Comparison of ENCODE assay signal across 20 cellular contexts in genomic region chr3:108669211-108669610, GRCh38.
DNase-seq lines count a peak whose midpoint lies in the region; ATAC-seq, FAIRE-seq and TF ChIP-seq lines count a peak whose summit lies in the region.
"Had no signal": no experiment of that assay in that cellular context is flagged by ENCODE, and none has a peak within 500 bp of the region (broad histone marks: within the 10 kb centered on the region; RNA-seq: fewer than 3 reads in every experiment).

No MANE protein-coding gene starts in this region.

- H2AFZ ChIP-seq in OCI-LY3 (ENCODE audit: low read depth, low read length), result no peak overlapping the region

- H3K36me3 ChIP-seq in OCI-LY3 (replicated peaks; ENCODE audit: low read depth, low read length), result peaks cover 7% of the 10 kb centered on the region
- H3K36me3 ChIP-seq: MG63, pancreas had no signal

- H4K20me1 ChIP-seq in OCI-LY3 (ENCODE audit: insufficient read depth, low read length), result no peaks in the 10 kb centered on the region

- no peaks in the 10 kb centered on the region for H3K36me3 Mint-ChIP-seq in Calu3 (ENCODE audit: insufficient read depth, unreplicated experiment)

- H3K4me1 Mint-ChIP-seq in Calu3 (ENCODE audit: low read depth, unreplicated experiment), result no peaks in the 10 kb centered on the region

- ATAC-seq in HG02885 (IDR thresholded peaks at IDR 0.05; ENCODE audit: poor library complexity, unreplicated experiment), result peak; percentile 52
- ATAC-seq in HG02981 (IDR thresholded peaks at IDR 0.05; ENCODE audit: unreplicated experiment), result no peak
- ATAC-seq: pancreas, upper lobe of right lung had no signal

- H3K9me3 Mint-ChIP-seq in Calu3 (ENCODE audit: low read depth, unreplicated experiment), result no peaks in the 10 kb centered on the region
- H3K9me3 Mint-ChIP-seq: natural killer cell had no signal

- peak overlapping the region; percentile 75 for H3K27ac ChIP-seq in OCI-LY3 (ENCODE audit: low read length)
- H3K27ac ChIP-seq: pancreas, RWPE1, upper lobe of right lung had no signal

- H3K4me2 ChIP-seq in OCI-LY3 (ENCODE audit: low read length), result peak overlapping the region; percentile 66

- peak; percentile 70 for FAIRE-seq in GM19239 (lab: Jason Lieb, UNC)
- FAIRE-seq: kidney, pancreas had no signal

- TF ChIP-seq CTCF in OCI-LY3 (IDR thresholded peaks at IDR 0.05; ENCODE audit: low read depth, low read length), result no peak
- no peak for TF ChIP-seq CTCF in Calu3 (IDR thresholded peaks at IDR 0.05; ENCODE audit: unreplicated experiment)

- peak overlapping the region; percentile 34 for H3K4me3 ChIP-seq in OCI-LY3 (ENCODE audit: low read length)
- H3K4me3 ChIP-seq: MG63, pancreas, upper lobe of right lung had no signal

- H3K79me2 ChIP-seq in OCI-LY3 (ENCODE audit: low read length), result no peaks in the 10 kb centered on the region

- peaks cover 32% of the 10 kb centered on the region for H3K4me1 ChIP-seq in OCI-LY3 (ENCODE audit: low read length)
- H3K4me1 ChIP-seq: pancreas, upper lobe of right lung had no signal

- H3K27me3 Mint-ChIP-seq in Calu3 (ENCODE audit: unreplicated experiment), result no peaks in the 10 kb centered on the region

- H3K27me3 ChIP-seq in OCI-LY3 (ENCODE audit: low read depth, low read length), result no peaks in the 10 kb centered on the region
- H3K27me3 ChIP-seq: MG63, pancreas, upper lobe of right lung had no signal

- peak overlapping the region; percentile 32; the same call in 1 of the 2 replicates for H3K9ac ChIP-seq in OCI-LY3 (ENCODE audit: low read length)

- H3K4me3 Mint-ChIP-seq in Calu3 (ENCODE audit: low read depth, unreplicated experiment), result no peak overlapping the region
- H3K4me3 Mint-ChIP-seq: natural killer cell had no signal

- no peaks in the 10 kb centered on the region for H3K9me3 ChIP-seq in OCI-LY3 (ENCODE audit: insufficient read depth, low read length)
- H3K9me3 ChIP-seq: MG63, pancreas, upper lobe of right lung had no signal

- no peak overlapping the region for H3K27ac Mint-ChIP-seq in Calu3 (ENCODE audit: unreplicated experiment)
- H3K27ac Mint-ChIP-seq: natural killer cell had no signal

- no TSS peak for BruUV-seq in Calu3 (replicated peaks; lab: Mats Ljungman, UMichigan)

- DNase-seq in GM19239 (ENCODE audit: insufficient read length, low spot score) (no peak), renal cortical epithelial cell (ENCODE audit: low read depth) (peak; percentile 4), Calu3 (no peak), SIG-M5 (lab: John Stamatoyannopoulos, UW) (no peak)
- DNase-seq: activated gamma-delta T cell treated with Interleukin-2 at 50 U/mL for 16 hours, amniotic stem cell, dermis blood vessel endothelial cell, DMS79 treated with DMSO at 0.1 percent for 48 hours, foreskin fibroblast, kidney, mesenchymal stem cell, MG63, natural killer cell, NCI-H2029, pancreas, upper lobe of right lung had no signal

- intact Hi-C loops in Calu3 (cut with micrococcal nuclease; ENCODE audit: unreplicated experiment), result loop anchor here (10.0 kb wide), 1 partner anchor 346 kb away; no protein-coding TSS in a partner anchor

- CTCF ChIA-PET in Calu3 (lab: Charles Lee), result no interaction called here
